11 cellular contexts compared by ENCODE assay signal in genomic region chr12:26112703-26113147, GRCh38. TPM values are rescaled to one million over a fixed set of nuclear protein-coding genes. Genes with fewer than 3 reads are reported as not detected.
DNase-seq lines count a peak whose midpoint lies in the region; ATAC-seq, FAIRE-seq and TF ChIP-seq lines count a peak whose summit lies in the region.
"Had no signal": no experiment of that assay in that cellular context is flagged by ENCODE, and none has a peak within 500 bp of the region (broad histone marks: within the 10 kb centered on the region; RNA-seq: fewer than 3 reads in every experiment).

No MANE protein-coding gene starts in this region.

- FAIRE-seq in D721Med (lab: Jason Lieb, UNC): no peak

- H3K27me3 ChIP-seq in heart right ventricle: peaks cover 0 to 4% (median 0%) of the 10 kb centered on the region in 7 donors
- H3K27me3 ChIP-seq in NT2/D1 (ENCODE audit: insufficient read depth, insufficient read length): peaks cover 51% of the 10 kb centered on the region
- peaks cover 28% of the 10 kb centered on the region for H3K27me3 ChIP-seq in iPS-15b (ENCODE audit: control insufficient read depth, insufficient read depth, low read length)
- H3K27me3 ChIP-seq in thyroid gland: no peaks in the 10 kb centered on the region

- DNase-seq in heart right ventricle: no peak
- no peak for DNase-seq in left ventricle myocardium superior
- peak; percentile 84 for DNase-seq in NT2/D1 (ENCODE audit: low read depth, low spot score)
- no peak for DNase-seq in thyroid gland
- DNase-seq in foreskin fibroblast: no peak
- no peak for DNase-seq in D721Med (ENCODE audit: insufficient read length, low spot score)
- DNase-seq: activated T-cell treated with anti-CD3 and anti-CD28 coated beads, Interleukin-2, amount 50 U/mL, for 1 hour; SIG-M5; stimulated activated CD4-positive, alpha-beta T cell treated with anti-CD3 and anti-CD28 coated beads, Interleukin-2, amount 100 ng/mL, for 24 hours had no signal

- TF ChIP-seq POLR2A in thyroid gland (IDR thresholded peaks at IDR 0.05): no peak

- no peak overlapping the region for H3K4me3 ChIP-seq in heart right ventricle
- H3K4me3 ChIP-seq in NT2/D1 (ENCODE audit: insufficient read length, low read depth): peak overlapping the region; percentile 30
- peak overlapping the region; percentile 57 for H3K4me3 ChIP-seq in iPS-15b (ENCODE audit: low read depth, low read length)
- no peak overlapping the region for H3K4me3 ChIP-seq in thyroid gland (replicated peaks in 1 of 3)
- H3K4me3 ChIP-seq in foreskin fibroblast (ENCODE audit: low read depth in 1 of 2, low read length in 2 of 2): no peak overlapping the region

- H3K9ac ChIP-seq in NT2/D1 (ENCODE audit: insufficient read length, low read depth) (no peak overlapping the region), iPS-15b (ENCODE audit: low read depth, low read length) (no peak overlapping the region)

- H3K36me3 ChIP-seq in heart right ventricle: no peaks in the 10 kb centered on the region
- no peaks in the 10 kb centered on the region for H3K36me3 ChIP-seq in NT2/D1 (ENCODE audit: insufficient read depth, insufficient read length, low read length)
- no peaks in the 10 kb centered on the region for H3K36me3 ChIP-seq in iPS-15b (ENCODE audit: control insufficient read depth, insufficient read depth, low read length)
- H3K36me3 ChIP-seq in thyroid gland: no peaks in the 10 kb centered on the region

- WGBS in heart right ventricle, 2 donors: 81 to 83% methylated on average over 8 of the region's 8 CpGs
- WGBS in thyroid gland, 2 donors: 95% methylated on average over 8 of the region's 8 CpGs

- ATAC-seq in heart right ventricle (no peak), left ventricle myocardium superior (no peak), GM19467 (IDR thresholded peaks at IDR 0.05; ENCODE audit: unreplicated experiment) (no peak)

- H3K27ac ChIP-seq in heart right ventricle (peak overlapping the region in 7 of 10 donors; percentile 88 to 96 (median 93)), thyroid gland (peak overlapping the region in 2 of 3 donors; percentile 96 to 99)

- no peaks in the 10 kb centered on the region for H3K9me3 ChIP-seq in heart right ventricle
- H3K9me3 ChIP-seq in NT2/D1 (ENCODE audit: insufficient read depth, low read length): no peaks in the 10 kb centered on the region
- H3K9me3 ChIP-seq in iPS-15b (ENCODE audit: control insufficient read depth, insufficient read depth, low read length): no peaks in the 10 kb centered on the region
- H3K9me3 ChIP-seq in thyroid gland: no peaks in the 10 kb centered on the region

- TF ChIP-seq CTCF in heart right ventricle (IDR thresholded peaks at IDR 0.05): no peak
- TF ChIP-seq CTCF in thyroid gland (IDR thresholded peaks at IDR 0.05): no peak
- no peak for TF ChIP-seq CTCF in foreskin fibroblast (IDR thresholded peaks at IDR 0.05; ENCODE audit: low read depth, low read length)
- no peak for TF ChIP-seq CTCF in D721Med (IDR thresholded peaks at IDR 0.05; ENCODE audit: insufficient read depth, missing control alignments)

- H3K4me1 ChIP-seq in heart right ventricle: peaks cover 3 to 58% (median 25%) of the 10 kb centered on the region in 9 donors
- peaks cover 5% of the 10 kb centered on the region for H3K4me1 ChIP-seq in NT2/D1 (ENCODE audit: insufficient read depth, insufficient read length)
- peaks cover 33% of the 10 kb centered on the region for H3K4me1 ChIP-seq in iPS-15b (ENCODE audit: control insufficient read depth, insufficient read depth, low read length)
- peaks cover 20 to 37% of the 10 kb centered on the region in 2 donors for H3K4me1 ChIP-seq in thyroid gland

- intact Hi-C loops in heart right ventricle (cut with DNase I): loop anchor here in 2 of 10 donors (10.0 kb wide), 2 partner anchors 502 to 592 kb away; no protein-coding TSS in a partner anchor
- intact Hi-C loops in left ventricle myocardium superior (cut with micrococcal nuclease): loop anchor here (10.0 kb wide), 2 partner anchors 172 to 412 kb away; no protein-coding TSS in a partner anchor
- intact Hi-C loops in thyroid gland (cut with DNase I): no loop called here

RNA-seq across cellular contexts. Expression of gene BHLHE41, which starts 12.1 kb away (rescaled TPM):
- 10 to 100 TPM in 9 of 10 donors, 1 to 10 TPM in 1; 7.8 to 80.1 (median 42.9) TPM for total RNA-seq in heart right ventricle
- polyA plus RNA-seq in heart right ventricle: 1 to 10 TPM; 5.7 to 5.8 TPM
- 35.9 TPM for total RNA-seq in left ventricle myocardium superior
- 10 to 100 TPM; 32.6 to 67.4 (median 34.3) TPM for total RNA-seq in thyroid gland

Comparison
In these comparisons a context has a peak if more than half of its experiments do, and no peak if none do; other contexts are left out.
1. H3K4me3 ChIP-seq: peak in NT2/D1 (single experiment) and iPS-15b (single experiment); none in heart right ventricle (0 of 10), thyroid gland (0 of 3) and foreskin fibroblast (0 of 2).